In the genomic region with DNA sequence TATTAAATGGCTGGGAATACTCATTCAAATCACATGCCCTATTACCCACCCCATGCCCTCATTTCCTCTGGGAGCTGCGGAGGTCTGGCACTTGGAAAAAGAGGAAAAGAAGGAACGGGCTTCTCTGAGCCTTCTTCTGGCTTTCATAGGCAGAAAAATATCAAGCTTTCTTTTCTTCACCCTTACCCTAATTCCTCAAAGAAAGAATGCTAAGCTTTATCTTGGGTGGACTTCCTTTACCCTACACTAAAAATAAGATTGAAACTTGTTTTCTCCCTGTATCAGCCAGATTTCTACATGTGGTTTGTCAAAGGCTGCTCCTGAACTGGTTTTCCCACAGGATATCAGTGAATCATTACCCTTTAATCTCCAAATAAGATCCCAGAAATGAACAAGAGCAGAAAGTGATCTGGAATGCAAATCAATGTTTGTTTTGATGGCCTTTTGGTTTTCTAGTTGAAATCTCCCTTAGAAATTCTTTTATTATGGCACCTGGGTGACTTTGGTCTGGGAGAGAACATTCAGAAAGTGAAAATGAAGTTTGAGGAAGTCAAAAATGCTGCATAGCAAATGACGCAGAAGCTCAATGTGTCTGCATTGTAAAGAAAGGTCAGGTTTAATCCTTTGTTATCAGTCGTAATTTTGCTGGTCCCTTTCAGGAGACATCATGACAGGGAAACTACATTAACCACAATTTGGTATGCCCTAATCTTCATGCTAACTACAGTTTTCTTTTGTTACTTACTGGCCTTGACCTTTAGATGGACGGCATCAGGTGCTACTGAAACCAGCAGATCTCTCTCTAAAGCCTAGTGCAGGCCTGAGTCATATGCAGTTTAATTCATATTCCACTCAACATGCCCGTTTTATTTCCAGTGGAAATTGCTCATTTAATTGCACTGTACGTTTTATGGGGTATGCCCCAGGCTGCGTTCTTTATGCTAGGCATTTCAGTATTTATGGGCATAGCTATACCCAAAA, we compare ENCODE assay signal across 7 cellular contexts. TPM values are rescaled to one million over a fixed set of nuclear protein-coding genes. Genes with fewer than 3 reads are reported as not detected.
DNase-seq lines count a peak whose midpoint lies in the region; ATAC-seq and TF ChIP-seq lines count a peak whose summit lies in the region.

No MANE protein-coding gene starts in this region.

- H3K27me3 ChIP-seq in heart left ventricle, result no peaks in the 10 kb centered on the region
- H3K27me3 ChIP-seq in sigmoid colon, result no peaks in the 10 kb centered on the region

- no peaks in the 10 kb centered on the region for H3K27me3 Mint-ChIP-seq in activated T-helper 17 cell treated with anti-CD3 and anti-CD28 coated beads, Interleukin-2, amount 50 U/mL, for 72 hours

- 48 to 57% (median 56%) methylated on average over 8 of the region's 8 CpGs for WGBS in heart left ventricle, 4 donors
- WGBS in sigmoid colon, 2 donors, result 13 to 46% methylated on average over 8 of the region's 8 CpGs

- H3K36me3 ChIP-seq in heart left ventricle (no peaks in the 10 kb centered on the region), sigmoid colon (no peaks in the 10 kb centered on the region)

- TF ChIP-seq CTCF in heart left ventricle (IDR thresholded peaks at IDR 0.05) (no peak), sigmoid colon (IDR thresholded peaks at IDR 0.05) (no peak)

- no peak for TF ChIP-seq EP300 in sigmoid colon (IDR thresholded peaks at IDR 0.05)

- H3K4me1 Mint-ChIP-seq in activated T-helper 17 cell treated with anti-CD3 and anti-CD28 coated beads, Interleukin-2, amount 50 U/mL, for 72 hours, result peaks cover 12% of the 10 kb centered on the region

- peak overlapping the region in 11 of 12 donors; percentile 1 to 64 (median 47) for H3K4me3 ChIP-seq in heart left ventricle
- peak overlapping the region; percentile 12 to 49 (median 45) for H3K4me3 ChIP-seq in sigmoid colon

- no peaks in the 10 kb centered on the region for H3K9me3 ChIP-seq in heart left ventricle
- no peaks in the 10 kb centered on the region for H3K9me3 ChIP-seq in sigmoid colon

- no peak overlapping the region for H3K4me3 Mint-ChIP-seq in activated T-helper 17 cell treated with anti-CD3 and anti-CD28 coated beads, Interleukin-2, amount 50 U/mL, for 72 hours

- TF ChIP-seq POLR2A in heart left ventricle (IDR thresholded peaks at IDR 0.05), result no peak
- no peak for TF ChIP-seq POLR2A in sigmoid colon (IDR thresholded peaks at IDR 0.05)
- no peak for TF ChIP-seq POLR2A in erythroblast (IDR thresholded peaks at IDR 0.05; ENCODE audit: low read length)

- peak overlapping the region; percentile 81 for H3K27ac Mint-ChIP-seq in activated T-helper 17 cell treated with anti-CD3 and anti-CD28 coated beads, Interleukin-2, amount 50 U/mL, for 72 hours

- intact Hi-C loops in heart left ventricle (cut with DNase I), result loop anchor here (1.0 to 10.0 kb wide), 22 partner anchors 46 to 596 kb away; partner anchors contain the start of genes NFE2L2 (in 6 of the 10) and HNRNPA3 (in 4 of the 10)
- intact Hi-C loops in sigmoid colon (cut with DNase I), result loop anchor here (1.0 to 10.0 kb wide), 5 partner anchors 45 to 586 kb away; no protein-coding TSS in a partner anchor

- DNase-seq in LHCN-M2 (ENCODE audit: low read depth), result peak; percentile 96
- DNase-seq in heart left ventricle, result peak in 1 of 5 donors; percentile 18
- DNase-seq in sigmoid colon, result no peak
- no peak for DNase-seq in erythroblast (lab: John Stamatoyannopoulos, UW)

- peaks cover 5 to 40% (median 18%) of the 10 kb centered on the region in 12 donors for H3K4me1 ChIP-seq in heart left ventricle
- H3K4me1 ChIP-seq in sigmoid colon, result peaks cover 0 to 18% (median 12%) of the 10 kb centered on the region in 4 donors

- H3K27ac ChIP-seq in heart left ventricle, result peak overlapping the region; percentile 80 to 93 (median 85)
- H3K27ac ChIP-seq in sigmoid colon, result peak overlapping the region; percentile 81 to 88 (median 86)

- no peaks in the 10 kb centered on the region for H3K36me3 Mint-ChIP-seq in activated T-helper 17 cell treated with anti-CD3 and anti-CD28 coated beads, Interleukin-2, amount 50 U/mL, for 72 hours (ENCODE audit: low read depth)

- peak; percentile 49 for ATAC-seq in GM18498 (IDR thresholded peaks at IDR 0.05; ENCODE audit: unreplicated experiment)
- peak; percentile 56 for ATAC-seq in GM21619 (IDR thresholded peaks at IDR 0.05; ENCODE audit: unreplicated experiment)
- ATAC-seq in activated T-helper 17 cell treated with anti-CD3 and anti-CD28 coated beads, Interleukin-2, amount 50 U/mL, for 72 hours (replicated peaks), result peak; percentile 81
- peak in 3 of 4 donors; percentile 27 to 45 (median 35) for ATAC-seq in heart left ventricle

- H3K9me3 Mint-ChIP-seq in activated T-helper 17 cell treated with anti-CD3 and anti-CD28 coated beads, Interleukin-2, amount 50 U/mL, for 72 hours, result no peaks in the 10 kb centered on the region

RNA-seq across cellular contexts. Expression of gene HNRNPA3, which starts 46.6 kb away (rescaled TPM):
- total RNA-seq in LHCN-M2 (2014; rRNA removed) (42.4 and 67.6 TPM in 2 replicates), heart left ventricle (100 to 1,000 TPM in 1 of 9 donors, 10 to 100 TPM in 8; 12.7 to 110 (median 73.3) TPM), sigmoid colon (10 to 100 TPM; 69.2 to 82.1 (median 74.5) TPM)
- polyA plus RNA-seq in LHCN-M2 (2012), result 352 TPM
- 100 to 1,000 TPM; 120 to 260 TPM for total RNA-seq in activated T-helper 17 cell treated with anti-CD3 and anti-CD28 coated beads, Interleukin-2, amount 50 U/mL, for 72 hours
- polyA plus RNA-seq in heart left ventricle (100 to 1,000 TPM in 1 of 2 donors, 10 to 100 TPM in 1; 64.6 to 134 TPM), sigmoid colon (100 to 1,000 TPM; 130 to 261 (median 131) TPM)
